Comparison of ENCODE assay signal across 26 cellular contexts in genomic region chr7:25594122-25594521, GRCh38.
DNase-seq lines count a peak whose midpoint lies in the region; ATAC-seq, FAIRE-seq and TF ChIP-seq lines count a peak whose summit lies in the region.
"Had no signal": no experiment of that assay in that cellular context is flagged by ENCODE, and none has a peak within 500 bp of the region (broad histone marks: within the 10 kb centered on the region; RNA-seq: fewer than 3 reads in every experiment).

No MANE protein-coding gene starts in this region.

- H3K27me3 ChIP-seq in K562 (ENCODE audit: control insufficient read depth in 2 of 2, insufficient read depth in 2 of 2, low read length in 2 of 2) (peaks cover 6 to 15% of the 10 kb centered on the region in 2 experiments; a peak in 3 of 5 replicates), esophagus muscularis mucosa (no peaks in the 10 kb centered on the region), mesendoderm (ENCODE audit: insufficient read depth, low read length, poor library complexity) (no peaks in the 10 kb centered on the region), aorta (ENCODE audit: control insufficient read depth in 1 of 2, insufficient read depth in 2 of 2, low read length in 1 of 2) (no peaks in the 10 kb centered on the region)
- H3K27me3 ChIP-seq: BE2C, BLaER1 had no signal

- FAIRE-seq in K562 (lab: Jason Lieb, UNC), result no peak
- FAIRE-seq: A204.1, GM12878, GM12892, GM18507 had no signal

- H2BK5ac ChIP-seq in mesendoderm (ENCODE audit: low read length), result no peak overlapping the region

- TF ChIP-seq CTCF in K562 (IDR thresholded peaks at IDR 0.05 in 2 of 3, conservative IDR thresholded peaks at IDR 0.05 in 1 of 3; ENCODE audit: insufficient read depth in 2 of 3, low read depth in 1 of 3, low read length in 3 of 3) (no peak), esophagus muscularis mucosa (IDR thresholded peaks at IDR 0.05) (no peak)

- H3K79me1 ChIP-seq in mesendoderm (ENCODE audit: low read length), result no peaks in the 10 kb centered on the region

- TF ChIP-seq EP300 in K562 (IDR thresholded peaks at IDR 0.05; ENCODE audit: low read length) (no peak; the same call in 1 of the 2 replicates), esophagus muscularis mucosa (IDR thresholded peaks at IDR 0.05) (no peak)

- H3K56ac ChIP-seq in mesendoderm (ENCODE audit: low read length), result no peak overlapping the region

- H2BK15ac ChIP-seq in mesendoderm (replicated peaks; ENCODE audit: low read depth), result no peak overlapping the region

- H3K23ac ChIP-seq in mesendoderm (ENCODE audit: low read length), result no peak overlapping the region

- H3K4me3 ChIP-seq in K562 (no peak overlapping the region), esophagus muscularis mucosa (no peak overlapping the region), mesendoderm (ENCODE audit: low read length) (no peak overlapping the region), aorta (ENCODE audit: low read length in 2 of 2) (no peak overlapping the region)
- H3K4me3 ChIP-seq: BLaER1, GM12878 had no signal

- 0% methylated on average over 3 of the region's 3 CpGs for WGBS in K562 (ENCODE audit: insufficient coverage, low coverage, missing lambda C conversion rate)
- WGBS in esophagus muscularis mucosa, result 90% methylated on average over 3 of the region's 3 CpGs
- WGBS in mesendoderm (ENCODE audit: extremely low coverage, insufficient coverage, low lambda C conversion rate), result no CpG with 5 or more reads among the region's 3 CpGs
- 96 to 98% methylated on average over 3 of the region's 3 CpGs for WGBS in aorta, 2 donors

- no peak for TF ChIP-seq POLR2A in K562 (conservative IDR thresholded peaks at IDR 0.05)
- TF ChIP-seq POLR2A in esophagus muscularis mucosa (IDR thresholded peaks at IDR 0.05; ENCODE audit: low read depth), result no peak

- no peak overlapping the region for H2BK120ac ChIP-seq in mesendoderm (ENCODE audit: low read depth, low read length)

- intact Hi-C loops in K562 (cut with micrococcal nuclease) (no loop called here), esophagus muscularis mucosa (cut with DNase I) (no loop called here), aorta (cut with DNase I) (no loop called here)

- BruUV-seq in K562 (replicated peaks; lab: Mats Ljungman, UMichigan), result no TSS peak

- no peaks in the 10 kb centered on the region for H3K36me3 ChIP-seq in K562 (ENCODE audit: control insufficient read depth, insufficient read depth, low read length)
- no peaks in the 10 kb centered on the region for H3K36me3 ChIP-seq in esophagus muscularis mucosa
- no peaks in the 10 kb centered on the region for H3K36me3 ChIP-seq in mesendoderm (ENCODE audit: control insufficient read depth, insufficient read depth, low read length)
- H3K36me3 ChIP-seq in aorta (ENCODE audit: control insufficient read depth in 1 of 2, insufficient read depth in 2 of 2, low read length in 1 of 2), result no peaks in the 10 kb centered on the region
- H3K36me3 ChIP-seq: BE2C, BLaER1 had no signal

- H3K4me2 ChIP-seq in K562 (ENCODE audit: insufficient read depth, low read length) (no peak overlapping the region), mesendoderm (ENCODE audit: low read length) (no peak overlapping the region)
- H3K4me2 ChIP-seq: BLaER1 had no signal

- H2AFZ ChIP-seq in K562 (ENCODE audit: low read depth, low read length), result no peak overlapping the region

- H3K9me3 ChIP-seq in K562 (replicated peaks; ENCODE audit: control insufficient read depth, insufficient read depth, low read depth, low read length), result no peaks in the 10 kb centered on the region
- no peaks in the 10 kb centered on the region for H3K9me3 ChIP-seq in esophagus muscularis mucosa
- peaks cover 1% of the 10 kb centered on the region for H3K9me3 ChIP-seq in aorta (ENCODE audit: control insufficient read depth, low read length)
- H3K9me3 ChIP-seq: BE2C, BLaER1 had no signal

- no peak for ATAC-seq in K562
- no peak for ATAC-seq in aorta (ENCODE audit: low FRiP score)
- no peak for ATAC-seq in GM21786 (IDR thresholded peaks at IDR 0.05; ENCODE audit: unreplicated experiment)
- ATAC-seq: GM12878 had no signal

- no peak overlapping the region for H4K5ac ChIP-seq in mesendoderm (ENCODE audit: low read length)

- DNase-seq in K562 (ENCODE audit: extremely low read depth in 1 of 4, low spot score in 3 of 4) (no peak), esophagus muscularis mucosa (ENCODE audit: extremely low spot score) (peak; percentile 26), mesendoderm (peak; percentile 14), aorta (no peak), retina (no peak)
- DNase-seq: 8988T; ACHN; BE2C; C1 segment of cervical spinal cord; CD4-positive, alpha-beta memory T cell; CD4-positive, CD25-positive, alpha-beta regulatory T cell; CD8-positive, alpha-beta memory T cell; COR-L47; DMS 273 treated with DMSO at 0.1 percent for 48 hours; DMS153; DMS53; DMS79; DND-41; EL; GDM1 had no signal

- H3K18ac ChIP-seq in mesendoderm (ENCODE audit: low read length), result no peak overlapping the region

- H4K8ac ChIP-seq in mesendoderm (ENCODE audit: low read depth, low read length), result no peak overlapping the region

- in situ Hi-C loops in K562 (cut with MboI), result no loop called here

- POLR2A ChIA-PET in K562 (lab: Yijun Ruan, JAX), result interaction anchor here (0.7 kb wide), 2 partner anchors 15 to 200 kb away, joined by 3 to 4 read pairs; no protein-coding TSS in a partner anchor

- no peak overlapping the region for H3K27ac ChIP-seq in K562 (ENCODE audit: extremely low read depth, low read depth, low read length)
- no peak overlapping the region for H3K27ac ChIP-seq in esophagus muscularis mucosa (replicated peaks in 1 of 4)
- no peak overlapping the region for H3K27ac ChIP-seq in mesendoderm (ENCODE audit: low read depth, low read length)
- H3K27ac ChIP-seq in aorta (ENCODE audit: low read depth in 1 of 2, low read length in 2 of 2), result no peak overlapping the region
- H3K27ac ChIP-seq: BLaER1 had no signal

- no peak overlapping the region for H3K4ac ChIP-seq in mesendoderm (ENCODE audit: low read depth, low read length)

- TF ChIP-seq RAD21 in K562 (CRISPR knock-in tag; conservative IDR thresholded peaks at IDR 0.05 in 1 of 2, IDR thresholded peaks at IDR 0.05 in 1 of 2), result no peak

- H2AK5ac ChIP-seq in mesendoderm (ENCODE audit: low read length), result no peak overlapping the region

- CTCF ChIA-PET in K562 (lab: Yijun Ruan, JAX; ENCODE audit: low intra/inter-chr PET ratio), result no interaction called here

- H3K4me1 ChIP-seq in K562 (replicated peaks in 1 of 2; ENCODE audit: control insufficient read depth in 2 of 2, insufficient read depth in 2 of 2, low read length in 2 of 2), result no peaks in the 10 kb centered on the region; a peak in 1 of 5 replicates
- peaks cover 0 to 6% (median 0%) of the 10 kb centered on the region in 4 donors for H3K4me1 ChIP-seq in esophagus muscularis mucosa
- H3K4me1 ChIP-seq in mesendoderm (ENCODE audit: control insufficient read depth, low read depth, low read length), result no peaks in the 10 kb centered on the region
- no peaks in the 10 kb centered on the region for H3K4me1 ChIP-seq in aorta (ENCODE audit: control insufficient read depth in 1 of 2, insufficient read depth in 2 of 2, low read length in 2 of 2)
- H3K4me1 ChIP-seq: BE2C, BLaER1 had no signal

- no peaks in the 10 kb centered on the region for H3K9me1 ChIP-seq in K562 (ENCODE audit: control insufficient read depth, insufficient read depth, low read length)

- H3K9ac ChIP-seq in K562 (ENCODE audit: insufficient read depth in 1 of 2, low read depth in 2 of 2, low read length in 2 of 2) (no peak overlapping the region), mesendoderm (ENCODE audit: low read length) (no peak overlapping the region)
- H3K9ac ChIP-seq: BLaER1 had no signal

- H4K20me1 ChIP-seq in K562 (replicated peaks; ENCODE audit: control insufficient read depth, insufficient read depth, low read length), result no peaks in the 10 kb centered on the region; the same call in 1 of the 2 replicates
- H4K20me1 ChIP-seq: BLaER1 had no signal

- no peaks in the 10 kb centered on the region for H3K79me2 ChIP-seq in K562 (ENCODE audit: control insufficient read depth, insufficient read depth, low read length)
- H3K79me2 ChIP-seq in mesendoderm (ENCODE audit: control insufficient read depth, insufficient read depth, low read length), result no peaks in the 10 kb centered on the region

TF ChIP-seq in K562, 482 proteins besides CTCF, POLR2A, EP300 and RAD21 (continues in another document):
- TF ChIP-seq TCF15 (CRISPR knock-in tag; IDR thresholded peaks at IDR 0.05) (no peak), GATAD2B (IDR thresholded peaks at IDR 0.05; ENCODE audit: borderline replicate concordance) (no peak), TFE3 (CRISPR knock-in tag; IDR thresholded peaks at IDR 0.05) (0 out of 2 replicates have a peak, but pooled peaks have one; percentile 4), ZNF551 (CRISPR knock-in tag; IDR thresholded peaks at IDR 0.05) (no peak), CHD1 (IDR thresholded peaks at IDR 0.05; ENCODE audit: low read length) (no peak), ZNF699 (CRISPR knock-in tag; IDR thresholded peaks at IDR 0.05; ENCODE audit: insufficient replicate concordance) (no peak), EWSR1 (IDR thresholded peaks at IDR 0.05; ENCODE audit: borderline replicate concordance, low read depth, partially characterized antibody) (no peak)

Comparison
In these comparisons a context has a peak if more than half of its experiments do, and no peak if none do; other contexts are left out.
1. DNase-seq: peak in esophagus muscularis mucosa (single experiment) and mesendoderm (single experiment); none in K562 (0 of 4), aorta (0 of 2) and retina (single experiment).